Comparison of ENCODE assay signal across 8 cellular contexts in genomic region chr6:692858-693736, GRCh38. TPM values are rescaled to one million over a fixed set of nuclear protein-coding genes. Genes with fewer than 3 reads are reported as not detected.
A peak's percentile ranks its signal among the peaks of the same experiment; 100 is the strongest.
DNase-seq lines count a peak whose midpoint lies in the region; ATAC-seq and TF ChIP-seq lines count a peak whose summit lies in the region.

Gene EXOC2 (minus strand): TSS chr6:693139. CDS start chr6:637818, 55,321 bp downstream.

- no peak for TF ChIP-seq CTCF in Panc1 (IDR thresholded peaks at IDR 0.05)
- no peak for TF ChIP-seq CTCF in esophagus squamous epithelium (IDR thresholded peaks at IDR 0.05)

- DNase-seq in DMS 273 treated with DMSO at 0.1 percent for 48 hours (lab: John Stamatoyannopoulos, UW) (peak; percentile 6), HUDEP-2 (lab: John Stamatoyannopoulos, UW; ENCODE audit: unreplicated experiment in 76 of 76) (peak in 74 of 76 experiments; percentile 24 to 91 (median 77)), Panc1 (ENCODE audit: low read depth, low spot score) (no peak), esophagus squamous epithelium (lab: John Stamatoyannopoulos, UW) (peak; percentile 18), myocyte (ENCODE audit: low read depth) (peak; percentile 88)
- DNase-seq in activated T-cell treated with anti-CD3 and anti-CD28 coated beads, Interleukin-2, amount 50 U/mL, for 48 hours: peak; percentile 88 to 91
- peak; percentile 60 to 79 for DNase-seq in stimulated activated CD8-positive, alpha-beta memory T cell treated with anti-CD3 and anti-CD28 coated beads, Interleukin-7, amount 100 ng/mL, for 4 hours (ENCODE audit: low read depth in 2 of 2)

- intact Hi-C loops in Panc1 (cut with micrococcal nuclease; ENCODE audit: unreplicated experiment): no loop called here
- intact Hi-C loops in esophagus squamous epithelium (cut with DNase I): no loop called here

- H3K4me1 ChIP-seq in Panc1 (ENCODE audit: control insufficient read depth, insufficient read depth, low read length) (peaks cover 12% of the 10 kb centered on the region), esophagus squamous epithelium (peaks cover 5 to 34% (median 10%) of the 10 kb centered on the region in 3 donors)

- CTCF ChIA-PET in Panc1 (lab: Charles Lee): no interaction called here

- no peaks in the 10 kb centered on the region for H3K27me3 ChIP-seq in Panc1 (ENCODE audit: control insufficient read depth, insufficient read depth, low read length)
- H3K27me3 ChIP-seq in esophagus squamous epithelium: no peaks in the 10 kb centered on the region

- POLR2A ChIA-PET in Panc1 (lab: Charles Lee): no interaction called here

- no TSS peak for BruUV-seq in Panc1 (replicated peaks; lab: Mats Ljungman, UMichigan)

- H3K4me3 ChIP-seq in Panc1 (ENCODE audit: low read depth in 2 of 2, low read length in 2 of 2): peak within 1 kb of the TSS; percentile 88 to 91
- H3K4me3 ChIP-seq in esophagus squamous epithelium: peak within 1 kb of the TSS; percentile 66 to 99 (median 94)

- peak in 3 of 4 donors; percentile 8 to 82 (median 67) for TF ChIP-seq POLR2A in esophagus squamous epithelium (IDR thresholded peaks at IDR 0.05)

- no peaks in the 10 kb centered on the region; the same call in none of the 2 replicates for H3K36me3 ChIP-seq in Panc1 (ENCODE audit: control insufficient read depth, insufficient read depth, low read length)
- H3K36me3 ChIP-seq in esophagus squamous epithelium: peaks cover 0 to 18% (median 0%) of the 10 kb centered on the region in 3 donors

- WGBS in esophagus squamous epithelium, 2 donors: 8 to 12% methylated on average over 11 to 12 of the region's 64 CpGs

- H3K9me3 ChIP-seq in Panc1 (ENCODE audit: control insufficient read depth, insufficient read depth, low read depth, low read length) (no peaks in the 10 kb centered on the region), esophagus squamous epithelium (no peaks in the 10 kb centered on the region)

- in situ Hi-C loops in Panc1 (cut with HindIII; ENCODE audit: low pct_unique_long_range_greater_than_20kb, low sequenced_read_pairs): no loop called here

- H3K27ac ChIP-seq in Panc1 (ENCODE audit: low read length) (peak within 1 kb of the TSS; percentile 82), esophagus squamous epithelium (peak within 1 kb of the TSS; percentile 85 to 97 (median 94))

- ATAC-seq in GM21381 (IDR thresholded peaks at IDR 0.05; ENCODE audit: unreplicated experiment) (peak; percentile 84), Panc1 (peak; percentile 97)

RNA-seq across cellular contexts. Expression of gene EXOC2, which starts in this region (rescaled TPM):
- total RNA-seq in Panc1 (2021; ENCODE audit: unreplicated experiment) (30.5 TPM), esophagus squamous epithelium (10 to 100 TPM; 17.8 to 24.8 (median 21.4) TPM), myocyte (30.0 and 30.5 TPM in 2 replicates)
- polyA plus RNA-seq in Panc1 (2012; ENCODE audit: insufficient read length): 19.5 TPM
- 14.8 TPM for polyA plus RNA-seq in myocyte (2012)
